Comparison of ENCODE assay signal across 1 cellular context in genomic region chr10:43380610-43381222, GRCh38.
A peak's percentile ranks its signal among the peaks of the same experiment; 100 is the strongest.
TF ChIP-seq lines count a peak whose summit lies in the region.

No MANE protein-coding gene starts in this region.

TF ChIP-seq in K562, 482 proteins besides CTCF, POLR2A, EP300 and RAD21 (continues in another document):
- TF ChIP-seq CBFA2T2 (conservative IDR thresholded peaks at IDR 0.05) (no peak), KAT8 (IDR thresholded peaks at IDR 0.05; ENCODE audit: low read depth) (no peak), PTTG1 (tag; IDR thresholded peaks at IDR 0.05; ENCODE audit: low read depth) (0 out of 2 replicates have a peak, but pooled peaks have one; percentile 48), RBM22 (IDR thresholded peaks at IDR 0.05; ENCODE audit: low read depth, low read length, poor library complexity, severe bottlenecking) (no peak), NFIX (CRISPR knock-in tag; IDR thresholded peaks at IDR 0.05; ENCODE audit: low read depth) (no peak), VEZF1 (CRISPR knock-in tag; IDR thresholded peaks at IDR 0.05) (peak; percentile 21; the same call in 1 of the 2 replicates), CREB1 (IDR thresholded peaks at IDR 0.05) (no peak), CREB1 (CRISPR knock-in tag; IDR thresholded peaks at IDR 0.05) (0 out of 2 replicates have a peak, but pooled peaks have one; percentile 26), ATF4 (CRISPR knock-in tag; IDR thresholded peaks at IDR 0.05) (peak; percentile 97), GTF2E2 (tag; IDR thresholded peaks at IDR 0.05) (no peak), TRIM24 (IDR thresholded peaks at IDR 0.05) (peak; percentile 91 to 96; a peak in 3 of 4 replicates), MEF2A (IDR thresholded peaks at IDR 0.05; ENCODE audit: control insufficient read depth, low read depth, low read length) (no peak), ETS2 (tag; IDR thresholded peaks at IDR 0.05; ENCODE audit: borderline replicate concordance, poor library complexity, severe bottlenecking) (no peak), ZNF395 (CRISPR knock-in tag; IDR thresholded peaks at IDR 0.05) (no peak; the same call in 1 of the 2 replicates), MED1 (CRISPR knock-in tag; IDR thresholded peaks at IDR 0.05; ENCODE audit: borderline replicate concordance) (no peak), DPF2 (IDR thresholded peaks at IDR 0.05) (peak; percentile 77), TCFL5 (CRISPR knock-in tag; conservative IDR thresholded peaks at IDR 0.05) (no peak), ZFP1 (CRISPR knock-in tag; IDR thresholded peaks at IDR 0.05) (no peak), EWSR1 (IDR thresholded peaks at IDR 0.05; ENCODE audit: borderline replicate concordance, low read depth, partially characterized antibody) (no peak), MGA (IDR thresholded peaks at IDR 0.05) (peak; percentile 47), PYGO2 (tag; IDR thresholded peaks at IDR 0.05) (no peak), PHF8 (IDR thresholded peaks at IDR 0.05; ENCODE audit: borderline replicate concordance, low read length) (no peak), IFI16 (CRISPR knock-in tag; IDR thresholded peaks at IDR 0.05) (no peak), RFX7 (CRISPR knock-in tag; IDR thresholded peaks at IDR 0.05) (no peak), TEAD2 (tag; IDR thresholded peaks at IDR 0.05) (no peak), POLR2H (tag; IDR thresholded peaks at IDR 0.05; ENCODE audit: low read depth) (no peak), ZBTB40 (IDR thresholded peaks at IDR 0.05) (peak; percentile 92), ZBTB40 (CRISPR knock-in tag; IDR thresholded peaks at IDR 0.05) (no peak), FOXA3 (CRISPR knock-in tag; conservative IDR thresholded peaks at IDR 0.05 in 1 of 2, IDR thresholded peaks at IDR 0.05 in 1 of 2) (no peak), TAF15 (IDR thresholded peaks at IDR 0.05; ENCODE audit: low read depth, low read length) (no peak), NR2C2 (CRISPR knock-in tag; IDR thresholded peaks at IDR 0.05) (no peak), NR2C2 (tag; IDR thresholded peaks at IDR 0.05) (peak; percentile 66), ETV6 (IDR thresholded peaks at IDR 0.05; ENCODE audit: borderline replicate concordance in 1 of 2, low read depth in 2 of 2, low read length in 1 of 2) (no peak), ETV6 (CRISPR knock-in tag; IDR thresholded peaks at IDR 0.05; ENCODE audit: borderline replicate concordance) (no peak), ZNF41 (CRISPR knock-in tag; conservative IDR thresholded peaks at IDR 0.05) (no peak), HSF4 (CRISPR knock-in tag; IDR thresholded peaks at IDR 0.05; ENCODE audit: borderline replicate concordance) (0 out of 2 replicates have a peak, but pooled peaks have one; percentile 45), TEAD4 (IDR thresholded peaks at IDR 0.05; ENCODE audit: low read length) (peak; percentile 33; the same call in 1 of the 2 replicates), TEAD4 (CRISPR knock-in tag; IDR thresholded peaks at IDR 0.05; ENCODE audit: borderline replicate concordance) (no peak), CC2D1A (IDR thresholded peaks at IDR 0.05) (no peak; the same call in 1 of the 2 replicates), ZNF282 (CRISPR knock-in tag; IDR thresholded peaks at IDR 0.05) (no peak), STAT5B (CRISPR knock-in tag; IDR thresholded peaks at IDR 0.05) (no peak)
